26 cellular contexts compared by ENCODE assay signal in the genomic region with DNA sequence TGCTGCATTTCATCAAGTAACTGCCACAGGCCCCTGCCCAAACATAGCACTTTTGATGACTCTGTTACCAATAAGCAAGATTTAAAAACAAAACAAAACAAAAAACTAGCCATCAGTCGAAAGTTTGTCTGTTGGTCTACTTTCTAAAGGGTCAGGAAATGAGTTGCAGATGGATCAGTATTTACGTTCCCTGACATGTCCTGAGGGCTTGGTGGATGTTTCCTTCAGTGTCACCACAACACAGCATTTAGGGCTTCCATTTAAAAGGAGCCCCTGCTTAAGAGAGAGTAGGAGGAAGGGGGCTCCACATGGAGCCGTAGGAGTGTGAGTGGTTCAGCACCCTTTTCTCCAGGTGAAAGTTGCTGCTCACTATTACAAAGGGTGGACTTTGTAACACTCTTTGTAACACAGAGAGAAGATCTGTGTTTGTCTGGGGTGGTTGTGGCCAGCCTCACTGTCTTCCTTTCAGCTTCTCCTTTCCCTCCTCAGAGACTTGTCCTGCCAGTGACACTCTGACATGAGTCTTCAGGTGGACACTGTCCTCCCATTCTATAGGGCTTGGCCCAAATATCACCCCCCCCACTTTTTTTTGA.
"Had no signal": no experiment of that assay in that cellular context is flagged by ENCODE, and none has a peak within 500 bp of the region (broad histone marks: within the 10 kb centered on the region; RNA-seq: fewer than 3 reads in every experiment).

No MANE protein-coding gene starts in this region.

- FAIRE-seq: endometrium had no signal

- H3K9me3 Mint-ChIP-seq: activated naive CD4-positive, alpha-beta T cell treated with anti-CD3 and anti-CD28 coated beads, Interleukin-2, amount 50 U/mL, for 72 hours; dendritic cell treated with granulocyte-macrophage colony-stimulating factor and Interleukin-4, amounts not matched to agents 40 ng/mL and 50 ng/mL, for 4 days; memory B cell; nephron progenitor cell; stimulated activated naive CD8-positive, alpha-beta T cell treated with anti-CD3 and anti-CD28 coated beads, Interleukin-15, amount 100 ng/mL, for 72 hours; T-cell; T-helper 2 cell treated with Interferon-gamma antibody and Interleukin-4, amounts not matched to agents 5 μg/mL and 100 μg/mL, for 36 hours had no signal

- DNase-seq: activated CD4-positive, alpha-beta T cell treated with anti-CD3 and anti-CD28 coated beads for 1 hour; activated CD4-positive, alpha-beta T cell treated with anti-CD3 and anti-CD28 coated beads, Interleukin-2, amount 50 U/mL, for 1 hour; activated CD8-positive, alpha-beta T cell treated with anti-CD3 and anti-CD28 coated beads, Interleukin-2, amount 10 ng/mL, durations not matched to agents 7 days and 5 days; adrenal gland; brain microvascular endothelial cell; caudate nucleus; effector CD4-positive, alpha-beta T cell; head of caudate nucleus; islet precursor cell; left cardiac atrium; mucosa of descending colon; nephron progenitor cell; nucleus accumbens; posterior cingulate gyrus; stimulated activated CD4-positive, alpha-beta T cell treated with anti-CD3 and anti-CD28 coated beads, Interleukin-4, amount 100 ng/mL, for 4 hours; stimulated activated naive CD8-positive, alpha-beta T cell treated with anti-CD3 and anti-CD28 coated beads, Interleukin-15, amount 100 ng/mL, for 72 hours; T-cell; tibial artery had no signal

- ATAC-seq: activated CD8-positive, alpha-beta T cell treated with anti-CD3 and anti-CD28 coated beads, Interleukin-2, amount 10 ng/mL, durations not matched to agents 7 days and 5 days; activated naive CD4-positive, alpha-beta T cell treated with anti-CD3 and anti-CD28 coated beads, Interleukin-2, amount 50 U/mL, for 72 hours; gastroesophageal sphincter; left cardiac atrium; mucosa of descending colon; stimulated activated naive CD8-positive, alpha-beta T cell treated with anti-CD3 and anti-CD28 coated beads, Interleukin-15, amount 100 ng/mL, for 72 hours; T-cell had no signal

- H3K4me3 ChIP-seq: adrenal gland, ascending aorta, gastroesophageal sphincter, mucosa of descending colon, tibial artery had no signal

- H3K4me1 Mint-ChIP-seq: memory B cell; stimulated activated naive CD8-positive, alpha-beta T cell treated with anti-CD3 and anti-CD28 coated beads, Interleukin-15, amount 100 ng/mL, for 72 hours; T-cell had no signal

- H3K27ac Mint-ChIP-seq: activated CD8-positive, alpha-beta T cell treated with anti-CD3 and anti-CD28 coated beads, Interleukin-2, amount 10 ng/mL, durations not matched to agents 7 days and 5 days; activated naive CD4-positive, alpha-beta T cell treated with anti-CD3 and anti-CD28 coated beads, Interleukin-2, amount 50 U/mL, for 72 hours; dendritic cell treated with granulocyte-macrophage colony-stimulating factor and Interleukin-4, amounts not matched to agents 40 ng/mL and 50 ng/mL, for 4 days; memory B cell; nephron progenitor cell; stimulated activated naive CD8-positive, alpha-beta T cell treated with anti-CD3 and anti-CD28 coated beads, Interleukin-15, amount 100 ng/mL, for 72 hours; T-cell; T-helper 2 cell treated with Interferon-gamma antibody and Interleukin-4, amounts not matched to agents 5 μg/mL and 100 μg/mL, for 36 hours had no signal

- H3K9me3 ChIP-seq: adrenal gland, ascending aorta, gastroesophageal sphincter, mucosa of descending colon, tibial artery had no signal

- H3K27me3 Mint-ChIP-seq: dendritic cell treated with granulocyte-macrophage colony-stimulating factor and Interleukin-4, amounts not matched to agents 40 ng/mL and 50 ng/mL, for 4 days; stimulated activated naive CD8-positive, alpha-beta T cell treated with anti-CD3 and anti-CD28 coated beads, Interleukin-15, amount 100 ng/mL, for 72 hours had no signal

- H3K36me3 Mint-ChIP-seq: activated naive CD4-positive, alpha-beta T cell treated with anti-CD3 and anti-CD28 coated beads, Interleukin-2, amount 50 U/mL, for 72 hours; memory B cell; T-cell had no signal

- H3K36me3 ChIP-seq: adrenal gland, ascending aorta, brain microvascular endothelial cell, gastroesophageal sphincter, tibial artery had no signal

- H3K4me3 Mint-ChIP-seq: activated CD8-positive, alpha-beta T cell treated with anti-CD3 and anti-CD28 coated beads, Interleukin-2, amount 10 ng/mL, durations not matched to agents 7 days and 5 days; dendritic cell treated with granulocyte-macrophage colony-stimulating factor and Interleukin-4, amounts not matched to agents 40 ng/mL and 50 ng/mL, for 4 days; memory B cell; nephron progenitor cell; stimulated activated naive CD8-positive, alpha-beta T cell treated with anti-CD3 and anti-CD28 coated beads, Interleukin-15, amount 100 ng/mL, for 72 hours; T-cell; T-helper 2 cell treated with Interferon-gamma antibody and Interleukin-4, amounts not matched to agents 5 μg/mL and 100 μg/mL, for 36 hours had no signal

- H3K4me1 ChIP-seq: adrenal gland, ascending aorta, tibial artery had no signal

- H3K27ac ChIP-seq: adrenal gland, ascending aorta, brain microvascular endothelial cell, gastroesophageal sphincter, tibial artery, VCaP had no signal

- H3K27me3 ChIP-seq: adrenal gland, ascending aorta, brain microvascular endothelial cell, gastroesophageal sphincter, tibial artery had no signal
